Comparison of ENCODE assay signal across 8 cellular contexts in the genomic region with DNA sequence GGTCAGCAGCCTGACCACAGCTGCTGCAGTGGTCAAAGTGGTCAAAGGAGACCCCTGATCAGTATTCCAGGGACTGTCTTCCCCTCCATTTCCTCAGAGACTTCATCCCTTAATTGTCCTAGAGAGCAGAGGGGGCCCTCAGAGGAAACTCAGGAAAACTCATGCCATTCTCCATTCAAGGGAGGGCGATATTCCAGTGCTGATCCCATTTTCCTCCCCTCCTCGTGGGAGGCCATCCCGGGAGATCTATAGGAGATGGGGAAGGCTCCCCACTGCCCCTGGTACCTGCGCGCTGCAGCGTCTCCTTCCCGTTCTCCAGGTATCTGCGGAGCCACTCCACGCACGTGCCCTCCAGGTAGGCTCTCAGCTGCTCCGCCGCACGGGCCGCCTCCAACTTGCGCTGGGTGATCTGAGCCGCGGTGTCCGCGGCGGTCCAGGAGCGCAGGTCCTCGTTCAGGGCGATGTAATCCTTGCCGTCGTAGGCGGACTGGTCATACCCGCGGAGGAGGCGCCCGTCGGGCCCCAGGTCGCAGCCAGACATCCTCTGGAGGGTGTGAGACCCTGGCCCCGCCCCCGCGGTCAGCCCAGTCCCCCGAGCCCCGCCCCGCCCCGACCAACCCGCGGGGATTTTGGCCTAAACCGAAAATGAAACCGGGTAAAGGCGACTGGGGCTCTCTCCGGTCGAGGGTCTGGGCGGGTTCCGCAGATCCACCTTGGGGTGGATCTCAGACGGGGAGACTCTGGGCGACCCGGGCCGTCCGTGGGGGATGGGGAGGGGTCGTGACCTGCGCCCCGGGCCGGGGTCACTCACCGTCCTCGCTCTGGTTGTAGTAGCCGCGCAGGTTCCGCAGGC. TPM values are rescaled to one million over a fixed set of nuclear protein-coding genes. Genes with fewer than 3 reads are reported as not detected.
A peak's percentile ranks its signal among the peaks of the same experiment; 100 is the strongest.
DNase-seq lines count a peak whose midpoint lies in the region; ATAC-seq, FAIRE-seq and TF ChIP-seq lines count a peak whose summit lies in the region.

No MANE protein-coding gene starts in this region.

- peaks cover 4% of the 10 kb centered on the region for H3K27me3 Mint-ChIP-seq in activated T-helper 2 cell treated with anti-CD3 and anti-CD28 coated beads, Interferon-gamma antibody, Interleukin-2, Interleukin-4, amounts not matched to agents 10 μg/mL and 5 μg/mL and 100 μg/mL, durations not matched to agents 14 hours and 24 hours and 36 hours (ENCODE audit: low read depth)

- H3K9ac ChIP-seq in BLaER1 = peak overlapping the region; percentile 87

- H3K27ac ChIP-seq in BLaER1 (peak overlapping the region; percentile 87), pancreas (peak overlapping the region; percentile 80 to 97 (median 92)), vagina (peak overlapping the region; percentile 85)

- H3K36me3 ChIP-seq in BLaER1 (peaks cover 15% of the 10 kb centered on the region), pancreas (no peaks in the 10 kb centered on the region), vagina (no peaks in the 10 kb centered on the region)

- no peak for TF ChIP-seq CTCF in pancreas (IDR thresholded peaks at IDR 0.05)
- TF ChIP-seq CTCF in vagina (IDR thresholded peaks at IDR 0.05) = no peak

- peak; percentile 36 for ATAC-seq in GM19397 (IDR thresholded peaks at IDR 0.05; ENCODE audit: unreplicated experiment)
- ATAC-seq in pancreas = peak; percentile 75 to 85 (median 78)

- no peak for FAIRE-seq in pancreas (lab: Jason Lieb, UNC)

- no peaks in the 10 kb centered on the region for H3K9me3 ChIP-seq in BLaER1
- no peaks in the 10 kb centered on the region for H3K9me3 ChIP-seq in pancreas
- no peaks in the 10 kb centered on the region for H3K9me3 ChIP-seq in vagina

- H3K4me1 Mint-ChIP-seq in activated T-helper 2 cell treated with anti-CD3 and anti-CD28 coated beads, Interferon-gamma antibody, Interleukin-2, Interleukin-4, amounts not matched to agents 10 μg/mL and 5 μg/mL and 100 μg/mL, durations not matched to agents 14 hours and 24 hours and 36 hours (ENCODE audit: low read depth) = peaks cover 34% of the 10 kb centered on the region

- H3K4me3 ChIP-seq in BLaER1 = peak overlapping the region; percentile 70
- peak overlapping the region in 3 of 4 donors; percentile 56 to 69 (median 64) for H3K4me3 ChIP-seq in pancreas
- peak overlapping the region; percentile 49 to 86 for H3K4me3 ChIP-seq in vagina

- H3K4me1 ChIP-seq in BLaER1 (peaks cover 14% of the 10 kb centered on the region), pancreas (peaks cover 0 to 5% (median 0%) of the 10 kb centered on the region in 3 donors), vagina (no peaks in the 10 kb centered on the region)

- H3K4me2 ChIP-seq in BLaER1 = peak overlapping the region; percentile 79

- peak in 1 of 2 donors; percentile 9 for TF ChIP-seq POLR2A in vagina (IDR thresholded peaks at IDR 0.05)

- H3K9me3 Mint-ChIP-seq in activated T-helper 2 cell treated with anti-CD3 and anti-CD28 coated beads, Interferon-gamma antibody, Interleukin-2, Interleukin-4, amounts not matched to agents 10 μg/mL and 5 μg/mL and 100 μg/mL, durations not matched to agents 14 hours and 24 hours and 36 hours = no peaks in the 10 kb centered on the region

- H3K27me3 ChIP-seq in BLaER1 (no peaks in the 10 kb centered on the region), pancreas (no peaks in the 10 kb centered on the region), vagina (no peaks in the 10 kb centered on the region)

- peak overlapping the region; percentile 98 for H3K27ac Mint-ChIP-seq in activated T-helper 2 cell treated with anti-CD3 and anti-CD28 coated beads, Interferon-gamma antibody, Interleukin-2, Interleukin-4, amounts not matched to agents 10 μg/mL and 5 μg/mL and 100 μg/mL, durations not matched to agents 14 hours and 24 hours and 36 hours

- intact Hi-C loops in activated T-helper 2 cell treated with anti-CD3 and anti-CD28 coated beads, Interferon-gamma antibody, Interleukin-2, Interleukin-4, amounts not matched to agents 10 μg/mL and 5 μg/mL and 100 μg/mL, durations not matched to agents 14 hours and 24 hours and 36 hours (cut with micrococcal nuclease) = loop anchor here (5.0 kb wide), 1 partner anchor 654 kb away; a partner anchor contains a TSS
- intact Hi-C loops in pancreas (cut with DNase I) (no loop called here), vagina (cut with DNase I) (no loop called here)

- 6 to 12% methylated on average over 42 to 62 of the region's 62 CpGs for WGBS in pancreas, 2 donors

- H3K36me3 Mint-ChIP-seq in activated T-helper 2 cell treated with anti-CD3 and anti-CD28 coated beads, Interferon-gamma antibody, Interleukin-2, Interleukin-4, amounts not matched to agents 10 μg/mL and 5 μg/mL and 100 μg/mL, durations not matched to agents 14 hours and 24 hours and 36 hours (ENCODE audit: low read depth) = peaks cover 54% of the 10 kb centered on the region

- H4K20me1 ChIP-seq in BLaER1 = peaks cover 10% of the 10 kb centered on the region; the same call in 1 of the 2 replicates

- DNase-seq in NCI-H226 (peak; percentile 60), germinal center (ENCODE audit: low spot score) (peak; percentile 56), pancreas (peak; percentile 67 to 83 (median 78)), vagina (ENCODE audit: extremely low spot score in 2 of 2) (no peak), HuH-7 (ENCODE audit: low spot score) (no peak)
- peak; percentile 36 for DNase-seq in activated T-helper 2 cell treated with anti-CD3 and anti-CD28 coated beads, Interferon-gamma antibody, Interleukin-2, Interleukin-4, amounts not matched to agents 10 μg/mL and 5 μg/mL and 100 μg/mL, durations not matched to agents 14 hours and 24 hours and 36 hours (ENCODE audit: low spot score)

- H3K4me3 Mint-ChIP-seq in activated T-helper 2 cell treated with anti-CD3 and anti-CD28 coated beads, Interferon-gamma antibody, Interleukin-2, Interleukin-4, amounts not matched to agents 10 μg/mL and 5 μg/mL and 100 μg/mL, durations not matched to agents 14 hours and 24 hours and 36 hours (ENCODE audit: low read depth) = peak overlapping the region; percentile 94

RNA-seq across cellular contexts. Expression of a gene that starts 0.9 kb away (rescaled TPM):
- total RNA-seq in activated T-helper 2 cell treated with anti-CD3 and anti-CD28 coated beads, Interferon-gamma antibody, Interleukin-2, Interleukin-4, amounts not matched to agents 10 μg/mL and 5 μg/mL and 100 μg/mL, durations not matched to agents 14 hours and 24 hours and 36 hours = 895 and 906 TPM in 2 replicates
- total RNA-seq in pancreas (100 to 1,000 TPM; 135 to 297 (median 208) TPM), vagina (639 TPM)
- polyA plus RNA-seq in pancreas = 100 to 1,000 TPM; 147 to 160 TPM

Comparison
In these comparisons a context has a peak if more than half of its experiments do, and no peak if none do; other contexts are left out.
1. DNase-seq: peak in NCI-H226 (single experiment), activated T-helper 2 cell treated with anti-CD3 and anti-CD28 coated beads, Interferon-gamma antibody, Interleukin-2, Interleukin-4, amounts not matched to agents 10 μg/mL and 5 μg/mL and 100 μg/mL, durations not matched to agents 14 hours and 24 hours and 36 hours (single experiment), germinal center (single experiment) and pancreas (6 of 6); none in vagina (0 of 2) and HuH-7 (single experiment).
2. Peak in every context shown above with its lines, with median percentiles within 50 percentile points of each other: H3K27ac ChIP-seq and H3K4me3 ChIP-seq.